1 cellular context compared by ENCODE assay signal in the genomic region with DNA sequence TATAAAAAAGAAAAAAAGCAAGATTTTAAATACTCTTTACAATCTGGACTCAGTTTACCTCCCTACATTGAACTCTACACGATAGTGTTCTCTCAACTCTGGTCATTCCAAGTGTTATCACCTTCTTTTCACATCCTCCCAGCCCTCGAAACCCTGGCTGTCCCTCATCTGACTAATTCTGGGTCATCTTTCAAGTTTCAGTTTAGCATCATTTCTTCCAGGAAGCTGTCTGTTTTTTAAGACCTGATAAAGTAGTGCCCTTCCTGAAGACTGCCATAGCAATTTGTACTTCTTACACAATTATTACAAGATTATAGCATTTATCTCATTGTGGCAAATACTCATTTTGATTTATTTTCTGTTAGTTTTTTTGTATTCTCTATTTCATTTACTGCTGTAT.
TF ChIP-seq lines count a peak whose summit lies in the region.

No MANE protein-coding gene starts in this region.

TF ChIP-seq in HepG2, 621 proteins besides CTCF, POLR2A, EP300 and RAD21:
- TF ChIP-seq SP140L (CRISPR knock-in tag; IDR thresholded peaks at IDR 0.05; ENCODE audit: borderline replicate concordance) (no peak), ZNF329 (CRISPR knock-in tag; IDR thresholded peaks at IDR 0.05; ENCODE audit: low read depth) (no peak), ZNF136 (CRISPR knock-in tag; IDR thresholded peaks at IDR 0.05; ENCODE audit: low read depth) (no peak), CBX1 (IDR thresholded peaks at IDR 0.05; ENCODE audit: low read depth) (no peak)
- TF ChIP-seq, protein P1, sequence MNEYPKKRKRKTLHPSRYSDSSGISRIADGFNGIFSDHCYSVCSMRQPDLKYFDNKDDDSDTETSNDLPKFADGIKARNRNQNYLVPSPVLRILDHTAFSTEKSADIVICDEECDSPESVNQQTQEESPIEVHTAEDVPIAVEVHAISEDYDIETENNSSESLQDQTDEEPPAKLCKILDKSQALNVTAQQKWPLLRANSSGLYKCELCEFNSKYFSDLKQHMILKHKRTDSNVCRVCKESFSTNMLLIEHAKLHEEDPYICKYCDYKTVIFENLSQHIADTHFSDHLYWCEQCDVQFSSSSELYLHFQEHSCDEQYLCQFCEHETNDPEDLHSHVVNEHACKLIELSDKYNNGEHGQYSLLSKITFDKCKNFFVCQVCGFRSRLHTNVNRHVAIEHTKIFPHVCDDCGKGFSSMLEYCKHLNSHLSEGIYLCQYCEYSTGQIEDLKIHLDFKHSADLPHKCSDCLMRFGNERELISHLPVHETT (CRISPR knock-in tag; conservative IDR thresholded peaks at IDR 0.05): no peak
- TF ChIP-seq, protein P2, sequence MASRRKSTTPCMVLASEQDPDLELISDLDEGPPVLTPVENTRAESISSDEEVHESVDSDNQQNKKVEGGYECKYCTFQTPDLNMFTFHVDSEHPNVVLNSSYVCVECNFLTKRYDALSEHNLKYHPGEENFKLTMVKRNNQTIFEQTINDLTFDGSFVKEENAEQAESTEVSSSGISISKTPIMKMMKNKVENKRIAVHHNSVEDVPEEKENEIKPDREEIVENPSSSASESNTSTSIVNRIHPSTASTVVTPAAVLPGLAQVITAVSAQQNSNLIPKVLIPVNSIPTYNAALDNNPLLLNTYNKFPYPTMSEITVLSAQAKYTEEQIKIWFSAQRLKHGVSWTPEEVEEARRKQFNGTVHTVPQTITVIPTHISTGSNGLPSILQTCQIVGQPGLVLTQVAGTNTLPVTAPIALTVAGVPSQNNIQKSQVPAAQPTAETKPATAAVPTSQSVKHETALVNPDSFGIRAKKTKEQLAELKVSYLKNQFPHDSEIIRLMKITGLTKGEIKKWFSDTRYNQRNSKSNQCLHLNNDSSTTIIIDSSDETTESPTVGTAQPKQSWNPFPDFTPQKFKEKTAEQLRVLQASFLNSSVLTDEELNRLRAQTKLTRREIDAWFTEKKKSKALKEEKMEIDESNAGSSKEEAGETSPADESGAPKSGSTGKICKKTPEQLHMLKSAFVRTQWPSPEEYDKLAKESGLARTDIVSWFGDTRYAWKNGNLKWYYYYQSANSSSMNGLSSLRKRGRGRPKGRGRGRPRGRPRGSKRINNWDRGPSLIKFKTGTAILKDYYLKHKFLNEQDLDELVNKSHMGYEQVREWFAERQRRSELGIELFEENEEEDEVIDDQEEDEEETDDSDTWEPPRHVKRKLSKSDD (CRISPR knock-in tag; IDR thresholded peaks at IDR 0.05; ENCODE audit: low read depth): no peak
